25 cellular contexts compared by ENCODE assay signal in genomic region chrX:124862304-124862703, GRCh38.
"Had no signal": no experiment of that assay in that cellular context is flagged by ENCODE, and none has a peak within 500 bp of the region (broad histone marks: within the 10 kb centered on the region; RNA-seq: fewer than 3 reads in every experiment).

No MANE protein-coding gene starts in this region.

- ATAC-seq: activated CD8-positive, alpha-beta T cell treated with anti-CD3 and anti-CD28 coated beads, Interleukin-2, amount 10 ng/mL, durations not matched to agents 7 days and 5 days; SK-N-SH treated with all-trans-retinoic acid at 6 μM for 48 hours; WTC11 had no signal

- H3K36me3 ChIP-seq: adrenal gland, breast epithelium, Peyer's patch, SJSA1 had no signal

- H3K4me3 ChIP-seq: adrenal gland, breast epithelium, coronary artery, Peyer's patch, SJSA1 had no signal

- H3K9me3 ChIP-seq: adrenal gland, Peyer's patch, SJSA1 had no signal

- H3K4me2 ChIP-seq: KMS-11 had no signal

- H3K9ac ChIP-seq: KMS-11 had no signal

- H3K27ac ChIP-seq: adrenal gland, breast epithelium, coronary artery, KMS-11, Peyer's patch, RWPE1, SJSA1 had no signal

- DNase-seq: activated CD4-positive, alpha-beta T cell treated with anti-CD3 and anti-CD28 coated beads for 48 hours; activated CD4-positive, alpha-beta T cell treated with anti-CD3 and anti-CD28 coated beads, Interleukin-2, amount 50 U/mL, for 4 hours; activated CD4-positive, CD25-positive, alpha-beta regulatory T cell treated with anti-CD3 and anti-CD28 coated beads, Interleukin-2, amount 50 U/mL, for 72 hours; activated CD8-positive, alpha-beta memory T cell treated with anti-CD3 and anti-CD28 coated beads, Interleukin-2, amount 50 U/mL, for 48 hours; activated CD8-positive, alpha-beta T cell treated with anti-CD3 and anti-CD28 coated beads, Interleukin-2, amount 10 ng/mL, durations not matched to agents 7 days and 5 days; activated naive CD4-positive, alpha-beta T cell treated with anti-CD3 and anti-CD28 coated beads, Interleukin-2, amount 50 U/mL, for 16 hours; activated naive CD8-positive, alpha-beta T cell treated with anti-CD3 and anti-CD28 coated beads, Interleukin-2, amount 10 ng/mL, durations not matched to agents 7 days and 5 days; activated T-cell treated with anti-CD3 and anti-CD28 coated beads, Interleukin-2, amount 50 U/mL, for 1 hour; adrenal gland; anterior cingulate cortex; central memory CD4-positive, alpha-beta T cell; NCI-H1092 treated with DMSO at 0.1 percent for 48 hours; NCI-H1417 treated with DMSO at 0.1 percent for 48 hours; NCI-H1694; NCI-H2029 treated with DMSO at 0.1 percent for 48 hours; NCI-H526 treated with DMSO at 0.1 percent for 48 hours; Peyer's patch; Right ventricle myocardium superior had no signal

- H3K27me3 ChIP-seq: adrenal gland, Peyer's patch, SJSA1 had no signal

- H3K4me1 ChIP-seq: adrenal gland, breast epithelium, Peyer's patch, SJSA1 had no signal
